25 cellular contexts compared by ENCODE assay signal in genomic region chr4:53026233-53026632, GRCh38.
"Had no signal": no experiment of that assay in that cellular context is flagged by ENCODE, and none has a peak within 500 bp of the region (broad histone marks: within the 10 kb centered on the region; RNA-seq: fewer than 3 reads in every experiment).

No MANE protein-coding gene starts in this region.

- ATAC-seq: activated CD4-positive, alpha-beta T cell treated with anti-CD3 and anti-CD28 coated beads for 36 hours; activated CD8-positive, alpha-beta T cell treated with anti-CD3 and anti-CD28 coated beads, Interleukin-2, amount 10 ng/mL, durations not matched to agents 7 days and 5 days; activated T-cell treated with anti-CD3 and anti-CD28 coated beads, Interleukin-2, amount 50 U/mL, for 72 hours; mucosa of descending colon; natural killer cell treated with Interleukin-12 subunit alpha and Interleukin-12 subunit beta and Interleukin-15 and Interleukin-18, amount 100 ng/mL, for 72 hours; right cardiac atrium had no signal

- H3K4me1 ChIP-seq: colonic mucosa, spleen had no signal

- H3K4me3 ChIP-seq: adrenal gland, ascending aorta, cardiac muscle cell, colonic mucosa, mucosa of descending colon, spleen, testis, transverse colon had no signal

- H3K27me3 ChIP-seq: adrenal gland, ascending aorta, cardiac muscle cell, colonic mucosa, spleen, testis, transverse colon had no signal

- H3K27ac Mint-ChIP-seq: activated CD4-positive, alpha-beta T cell treated with anti-CD3 and anti-CD28 coated beads for 36 hours; activated CD8-positive, alpha-beta T cell treated with anti-CD3 and anti-CD28 coated beads, Interleukin-2, amount 10 ng/mL, durations not matched to agents 7 days and 5 days; activated naive CD4-positive, alpha-beta T cell treated with anti-CD3 and anti-CD28 coated beads for 36 hours; activated naive CD8-positive, alpha-beta T cell treated with anti-CD3 and anti-CD28 coated beads for 36 hours; activated T-cell treated with anti-CD3 and anti-CD28 coated beads, Interleukin-2, amount 50 U/mL, for 72 hours; natural killer cell treated with Interleukin-12 subunit alpha and Interleukin-12 subunit beta and Interleukin-15 and Interleukin-18, amount 100 ng/mL, for 72 hours had no signal

- FAIRE-seq: urothelium cell line had no signal

- H3K9me3 ChIP-seq: adrenal gland, ascending aorta, colonic mucosa, mucosa of descending colon, testis, transverse colon had no signal

- DNase-seq: activated CD4-positive, alpha-beta T cell treated with anti-CD3 and anti-CD28 coated beads for 36 hours; activated CD4-positive, CD25-positive, alpha-beta regulatory T cell; activated CD8-positive, alpha-beta T cell treated with anti-CD3 and anti-CD28 coated beads, Interleukin-2, amount 10 ng/mL, durations not matched to agents 7 days and 5 days; activated naive CD4-positive, alpha-beta T cell treated with anti-CD3 and anti-CD28 coated beads for 36 hours; activated naive CD8-positive, alpha-beta T cell treated with anti-CD3 and anti-CD28 coated beads for 36 hours; activated T-cell treated with anti-CD3 and anti-CD28 coated beads for 4 hours; activated T-cell treated with anti-CD3 and anti-CD28 coated beads, Interleukin-2, amount 50 U/mL, for 72 hours; adrenal gland; cerebellar nuclear complex; colonic mucosa; effector CD8-positive, alpha-beta T cell; erythroblast; head of caudate nucleus; hippocampal formation; mucosa of descending colon; right cardiac atrium; spleen; stimulated activated naive CD4-positive, alpha-beta T cell treated with Interleukin-2 at 50 U/mL for 16 hours; testis; transverse colon had no signal

- H3K36me3 ChIP-seq: adrenal gland, ascending aorta, cardiac muscle cell, colonic mucosa, spleen, transverse colon had no signal

- H3K4me3 Mint-ChIP-seq: activated CD4-positive, alpha-beta T cell treated with anti-CD3 and anti-CD28 coated beads for 36 hours; activated CD8-positive, alpha-beta T cell treated with anti-CD3 and anti-CD28 coated beads, Interleukin-2, amount 10 ng/mL, durations not matched to agents 7 days and 5 days; activated naive CD4-positive, alpha-beta T cell treated with anti-CD3 and anti-CD28 coated beads for 36 hours; activated naive CD8-positive, alpha-beta T cell treated with anti-CD3 and anti-CD28 coated beads for 36 hours; activated T-cell treated with anti-CD3 and anti-CD28 coated beads, Interleukin-2, amount 50 U/mL, for 72 hours; brain; natural killer cell treated with Interleukin-12 subunit alpha and Interleukin-12 subunit beta and Interleukin-15 and Interleukin-18, amount 100 ng/mL, for 72 hours had no signal

- H3K9me3 Mint-ChIP-seq: activated naive CD4-positive, alpha-beta T cell treated with anti-CD3 and anti-CD28 coated beads for 36 hours; natural killer cell treated with Interleukin-12 subunit alpha and Interleukin-12 subunit beta and Interleukin-15 and Interleukin-18, amount 100 ng/mL, for 72 hours had no signal

- H3K27me3 Mint-ChIP-seq: activated CD4-positive, alpha-beta T cell treated with anti-CD3 and anti-CD28 coated beads for 36 hours; activated naive CD8-positive, alpha-beta T cell treated with anti-CD3 and anti-CD28 coated beads for 36 hours; natural killer cell treated with Interleukin-12 subunit alpha and Interleukin-12 subunit beta and Interleukin-15 and Interleukin-18, amount 100 ng/mL, for 72 hours had no signal

- H3K27ac ChIP-seq: adrenal gland, ascending aorta, cardiac muscle cell, colonic mucosa, spleen, testis, transverse colon had no signal
